ENCODE assay signal across 9 cellular contexts in the genomic region with DNA sequence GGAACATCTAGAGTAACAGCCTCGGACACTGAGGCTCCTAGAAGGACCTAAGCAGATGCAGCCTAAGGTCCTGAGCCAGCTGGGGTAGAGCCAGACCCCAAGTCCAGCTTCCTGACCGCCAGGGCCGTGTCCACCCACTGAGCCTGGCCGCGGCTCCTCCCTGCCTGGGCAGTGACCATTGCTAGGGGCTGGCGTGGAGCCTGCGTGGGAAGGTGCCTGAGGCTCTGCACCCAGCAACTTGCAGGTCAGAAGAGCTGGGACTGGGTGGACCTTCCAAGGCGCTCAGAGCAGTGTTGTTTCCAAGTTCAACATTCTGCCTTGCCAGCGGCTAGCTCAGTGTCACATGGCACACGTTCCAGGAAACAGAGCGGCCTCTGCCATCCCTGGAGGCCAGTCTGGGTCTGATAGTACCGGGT.
A peak's percentile ranks its signal among the peaks of the same experiment; 100 is the strongest.
DNase-seq lines count a peak whose midpoint lies in the region; ATAC-seq and TF ChIP-seq lines count a peak whose summit lies in the region.
"Had no signal": no experiment of that assay in that cellular context is flagged by ENCODE, and none has a peak within 500 bp of the region (broad histone marks: within the 10 kb centered on the region; RNA-seq: fewer than 3 reads in every experiment).

No MANE protein-coding gene starts in this region.

- H3K4me1 ChIP-seq in left lung, result peaks cover 13 to 24% of the 10 kb centered on the region in 2 donors

- peaks cover 3% of the 10 kb centered on the region for H3K9me3 Mint-ChIP-seq in chondrocyte (ENCODE audit: low read depth)

- no peaks in the 10 kb centered on the region for H3K9me3 ChIP-seq in left lung

- intact Hi-C loops in left lung (cut with DNase I), result no loop called here

- H3K4me3 Mint-ChIP-seq in chondrocyte (ENCODE audit: unreplicated experiment), result peak overlapping the region; percentile 35

- no peaks in the 10 kb centered on the region for H3K27me3 ChIP-seq in left lung

- TF ChIP-seq CTCF in chondrocyte (IDR thresholded peaks at IDR 0.05) (no peak), left lung (IDR thresholded peaks at IDR 0.05) (no peak)

- peak overlapping the region; percentile 89 for H3K27ac Mint-ChIP-seq in chondrocyte (ENCODE audit: unreplicated experiment)

- DNase-seq in HUDEP-2 (lab: John Stamatoyannopoulos, UW; ENCODE audit: unreplicated experiment in 76 of 76) (peak in 50 of 76 experiments; percentile 5 to 65 (median 33)), chondrocyte (ENCODE audit: low spot score) (no peak), left lung (peak; percentile 83 to 85), substantia nigra (lab: John Stamatoyannopoulos, UW) (peak in 48 of 49 donors; percentile 33 to 95 (median 80))
- DNase-seq in stimulated activated naive CD8-positive, alpha-beta T cell treated with anti-CD3 and anti-CD28 coated beads, Interleukin-15, Interleukin-2, amounts not matched to agents 100 U/mL and 50 U/mL, for 24 hours, result no peak
- DNase-seq: NCI-H345 had no signal

- peaks cover 37% of the 10 kb centered on the region for H3K4me1 Mint-ChIP-seq in chondrocyte (ENCODE audit: low read depth)

- H3K27me3 Mint-ChIP-seq in chondrocyte (ENCODE audit: low read depth), result no peaks in the 10 kb centered on the region

- H3K36me3 ChIP-seq in left lung, result no peaks in the 10 kb centered on the region

- H3K27ac ChIP-seq in left lung (peak overlapping the region; percentile 44 to 53), substantia nigra (ENCODE audit: low read depth, low read length, poor library complexity, severe bottlenecking) (peak overlapping the region; percentile 35)

- peaks cover 1% of the 10 kb centered on the region for H3K36me3 Mint-ChIP-seq in chondrocyte (ENCODE audit: low read depth)

- no peak overlapping the region for H3K4me3 ChIP-seq in left lung

- ATAC-seq in left lung (peak; percentile 90), HG02981 (IDR thresholded peaks at IDR 0.05; ENCODE audit: unreplicated experiment) (no peak), GM21390 (IDR thresholded peaks at IDR 0.05; ENCODE audit: unreplicated experiment) (no peak), HG03196 (IDR thresholded peaks at IDR 0.05; ENCODE audit: unreplicated experiment) (no peak)
- ATAC-seq in stimulated activated naive CD8-positive, alpha-beta T cell treated with anti-CD3 and anti-CD28 coated beads, Interleukin-15, Interleukin-2, amounts not matched to agents 100 U/mL and 50 U/mL, for 24 hours, result no peak

Comparison
In these comparisons a context has a peak if more than half of its experiments do, and no peak if none do; other contexts are left out.
1. DNase-seq: peak in HUDEP-2 (50 of 76), left lung (2 of 2) and substantia nigra (48 of 49); none in chondrocyte (single experiment) and stimulated activated naive CD8-positive, alpha-beta T cell treated with anti-CD3 and anti-CD28 coated beads, Interleukin-15, Interleukin-2, amounts not matched to agents 100 U/mL and 50 U/mL, for 24 hours (single experiment).